In genomic region chr6:148997863-148998262, GRCh38 we compare ENCODE assay signal across 13 cellular contexts.
DNase-seq lines count a peak whose midpoint lies in the region; ATAC-seq and TF ChIP-seq lines count a peak whose summit lies in the region.
"Had no signal": no experiment of that assay in that cellular context is flagged by ENCODE, and none has a peak within 500 bp of the region (broad histone marks: within the 10 kb centered on the region; RNA-seq: fewer than 3 reads in every experiment).

No MANE protein-coding gene starts in this region.

- TF ChIP-seq POLR2A in right lobe of liver (IDR thresholded peaks at IDR 0.05) (no peak), vagina (IDR thresholded peaks at IDR 0.05) (no peak)

- peaks cover 0 to 3% (median 1%) of the 10 kb centered on the region in 4 donors for H3K9me3 ChIP-seq in liver (ENCODE audit: control insufficient read depth in 4 of 4, low read length in 3 of 4)
- no peaks in the 10 kb centered on the region for H3K9me3 ChIP-seq in right lobe of liver
- no peaks in the 10 kb centered on the region for H3K9me3 ChIP-seq in vagina

- H3K36me3 Mint-ChIP-seq in WTC11 (peaks cover 70% of the 10 kb centered on the region), glutamatergic neuron (ENCODE audit: unreplicated experiment) (peaks cover 5% of the 10 kb centered on the region)

- no peak for TF ChIP-seq RAD21 in liver (IDR thresholded peaks at IDR 0.05)

- CTCF ChIA-PET in WTC11 (lab: Charles Lee), result interaction anchor here (1.0 to 1.1 kb wide), 2 partner anchors 9 to 420 kb away, joined by 3 to 4 read pairs; no protein-coding TSS in a partner anchor

- H3K9me3 Mint-ChIP-seq in WTC11 (peaks cover 30% of the 10 kb centered on the region), glutamatergic neuron (ENCODE audit: unreplicated experiment) (peaks cover 2% of the 10 kb centered on the region)

- H3K27me3 Mint-ChIP-seq in WTC11 (ENCODE audit: low read depth), result no peaks in the 10 kb centered on the region
- H3K27me3 Mint-ChIP-seq in glutamatergic neuron (ENCODE audit: unreplicated experiment), result no peaks in the 10 kb centered on the region

- H3K4me1 ChIP-seq in liver (ENCODE audit: control insufficient read depth in 4 of 4, insufficient read depth in 4 of 4, low read length in 3 of 4) (peaks cover 0 to 6% (median 0%) of the 10 kb centered on the region in 4 donors), right lobe of liver (no peaks in the 10 kb centered on the region), vagina (no peaks in the 10 kb centered on the region)

- H3K27ac ChIP-seq in liver (ENCODE audit: low read depth in 1 of 2, low read length in 2 of 2) (no peak overlapping the region), right lobe of liver (no peak overlapping the region), vagina (peak overlapping the region; percentile 16)

- TF ChIP-seq CTCF in liver (IDR thresholded peaks at IDR 0.05; ENCODE audit: low read depth, low read length, missing input control) (no peak), right lobe of liver (IDR thresholded peaks at IDR 0.05) (no peak), WTC11 (IDR thresholded peaks at IDR 0.05) (no peak), vagina (IDR thresholded peaks at IDR 0.05) (no peak), glutamatergic neuron (IDR thresholded peaks at IDR 0.05; ENCODE audit: partially characterized antibody, unreplicated experiment) (no peak)

- no peak overlapping the region for H3K4me3 Mint-ChIP-seq in WTC11
- H3K4me3 Mint-ChIP-seq in glutamatergic neuron (ENCODE audit: unreplicated experiment), result no peak overlapping the region

- ATAC-seq in right lobe of liver (no peak), WTC11 (no peak), HG02623 (IDR thresholded peaks at IDR 0.05; ENCODE audit: unreplicated experiment) (no peak)
- ATAC-seq: A549 had no signal

- H3K36me3 ChIP-seq in liver (ENCODE audit: control insufficient read depth in 4 of 4, insufficient read depth in 3 of 4, low read depth in 1 of 4, low read length in 3 of 4) (no peaks in the 10 kb centered on the region), right lobe of liver (no peaks in the 10 kb centered on the region), vagina (no peaks in the 10 kb centered on the region)

- H3K27me3 ChIP-seq in liver (ENCODE audit: control insufficient read depth in 4 of 4, insufficient read depth in 4 of 4, low read length in 3 of 4) (no peaks in the 10 kb centered on the region), right lobe of liver (no peaks in the 10 kb centered on the region), vagina (no peaks in the 10 kb centered on the region)

- H3K4me3 ChIP-seq in liver (ENCODE audit: low read depth in 1 of 3, low read length in 3 of 3), result no peak overlapping the region
- H3K4me3 ChIP-seq in right lobe of liver, result no peak overlapping the region
- no peak overlapping the region for H3K4me3 ChIP-seq in vagina
- H3K4me3 ChIP-seq: A549, left ventricle myocardium inferior had no signal

- WGBS in liver, result 80% methylated on average over 3 of the region's 3 CpGs
- 49% methylated on average over 3 of the region's 3 CpGs for WGBS in right lobe of liver (ENCODE audit: insufficient coverage, low coverage, low lambda C conversion rate, missing lambda C conversion rate)

- H3K9ac ChIP-seq in liver (ENCODE audit: low read depth in 1 of 2, low read length in 2 of 2), result no peak overlapping the region

- peaks cover 24% of the 10 kb centered on the region for H3K4me1 Mint-ChIP-seq in WTC11
- no peaks in the 10 kb centered on the region for H3K4me1 Mint-ChIP-seq in glutamatergic neuron (ENCODE audit: low read depth, unreplicated experiment)

- intact Hi-C loops in right lobe of liver (cut with DNase I), result no loop called here
- intact Hi-C loops in vagina (cut with DNase I), result no loop called here

- H3K27ac Mint-ChIP-seq in WTC11, result peak overlapping the region; percentile 63; the same call in 1 of the 2 replicates
- H3K27ac Mint-ChIP-seq in glutamatergic neuron (ENCODE audit: unreplicated experiment), result no peak overlapping the region

- POLR2A ChIA-PET in WTC11 (lab: Charles Lee), result no interaction called here

- DNase-seq in right lobe of liver (no peak), WTC11 (ENCODE audit: low spot score) (no peak), glomerular visceral epithelial cell (ENCODE audit: extremely low spot score) (peak; percentile 57), vagina (ENCODE audit: extremely low spot score in 2 of 2) (no peak), SKM-1 treated with dmso at 0.1 percent for 144 hours (lab: John Stamatoyannopoulos, UW; ENCODE audit: unreplicated experiment) (no peak), glutamatergic neuron (no peak)
- DNase-seq: activated naive CD4-positive, alpha-beta T cell; DMS153; left ventricle myocardium inferior; NCI-H1092 had no signal

TF ChIP-seq in liver, 16 proteins besides CTCF, POLR2A, EP300 and RAD21:
- TF ChIP-seq NR2F2 (IDR thresholded peaks at IDR 0.05) (peak; percentile 15), EGR1 (IDR thresholded peaks at IDR 0.05; ENCODE audit: low read depth in 2 of 2) (no peak)
TF ChIP-seq in liver: peak in this region for 1.

TF ChIP-seq in WTC11, 78 proteins besides CTCF, POLR2A, EP300 and RAD21 (continues in another document):
- no peak for TF ChIP-seq ZBTB21 (CRISPR knock-in tag; IDR thresholded peaks at IDR 0.05; ENCODE audit: borderline replicate concordance)
- no peak for TF ChIP-seq ZSCAN18 (CRISPR knock-in tag; IDR thresholded peaks at IDR 0.05)
- TF ChIP-seq KAT7 (CRISPR knock-in tag; IDR thresholded peaks at IDR 0.05; ENCODE audit: borderline replicate concordance), result no peak
- TF ChIP-seq, protein P1, sequence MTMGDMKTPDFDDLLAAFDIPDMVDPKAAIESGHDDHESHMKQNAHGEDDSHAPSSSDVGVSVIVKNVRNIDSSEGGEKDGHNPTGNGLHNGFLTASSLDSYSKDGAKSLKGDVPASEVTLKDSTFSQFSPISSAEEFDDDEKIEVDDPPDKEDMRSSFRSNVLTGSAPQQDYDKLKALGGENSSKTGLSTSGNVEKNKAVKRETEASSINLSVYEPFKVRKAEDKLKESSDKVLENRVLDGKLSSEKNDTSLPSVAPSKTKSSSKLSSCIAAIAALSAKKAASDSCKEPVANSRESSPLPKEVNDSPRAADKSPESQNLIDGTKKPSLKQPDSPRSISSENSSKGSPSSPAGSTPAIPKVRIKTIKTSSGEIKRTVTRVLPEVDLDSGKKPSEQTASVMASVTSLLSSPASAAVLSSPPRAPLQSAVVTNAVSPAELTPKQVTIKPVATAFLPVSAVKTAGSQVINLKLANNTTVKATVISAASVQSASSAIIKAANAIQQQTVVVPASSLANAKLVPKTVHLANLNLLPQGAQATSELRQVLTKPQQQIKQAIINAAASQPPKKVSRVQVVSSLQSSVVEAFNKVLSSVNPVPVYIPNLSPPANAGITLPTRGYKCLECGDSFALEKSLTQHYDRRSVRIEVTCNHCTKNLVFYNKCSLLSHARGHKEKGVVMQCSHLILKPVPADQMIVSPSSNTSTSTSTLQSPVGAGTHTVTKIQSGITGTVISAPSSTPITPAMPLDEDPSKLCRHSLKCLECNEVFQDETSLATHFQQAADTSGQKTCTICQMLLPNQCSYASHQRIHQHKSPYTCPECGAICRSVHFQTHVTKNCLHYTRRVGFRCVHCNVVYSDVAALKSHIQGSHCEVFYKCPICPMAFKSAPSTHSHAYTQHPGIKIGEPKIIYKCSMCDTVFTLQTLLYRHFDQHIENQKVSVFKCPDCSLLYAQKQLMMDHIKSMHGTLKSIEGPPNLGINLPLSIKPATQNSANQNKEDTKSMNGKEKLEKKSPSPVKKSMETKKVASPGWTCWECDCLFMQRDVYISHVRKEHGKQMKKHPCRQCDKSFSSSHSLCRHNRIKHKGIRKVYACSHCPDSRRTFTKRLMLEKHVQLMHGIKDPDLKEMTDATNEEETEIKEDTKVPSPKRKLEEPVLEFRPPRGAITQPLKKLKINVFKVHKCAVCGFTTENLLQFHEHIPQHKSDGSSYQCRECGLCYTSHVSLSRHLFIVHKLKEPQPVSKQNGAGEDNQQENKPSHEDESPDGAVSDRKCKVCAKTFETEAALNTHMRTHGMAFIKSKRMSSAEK (CRISPR knock-in tag; IDR thresholded peaks at IDR 0.05; ENCODE audit: borderline replicate concordance), result no peak
- TF ChIP-seq NR3C1 (CRISPR knock-in tag; conservative IDR thresholded peaks at IDR 0.05; ENCODE audit: low read depth), result no peak
- no peak for TF ChIP-seq FOXP4 (CRISPR knock-in tag; IDR thresholded peaks at IDR 0.05)
- TF ChIP-seq TEAD4 (CRISPR knock-in tag; IDR thresholded peaks at IDR 0.05), result no peak
- TF ChIP-seq, protein P2, sequence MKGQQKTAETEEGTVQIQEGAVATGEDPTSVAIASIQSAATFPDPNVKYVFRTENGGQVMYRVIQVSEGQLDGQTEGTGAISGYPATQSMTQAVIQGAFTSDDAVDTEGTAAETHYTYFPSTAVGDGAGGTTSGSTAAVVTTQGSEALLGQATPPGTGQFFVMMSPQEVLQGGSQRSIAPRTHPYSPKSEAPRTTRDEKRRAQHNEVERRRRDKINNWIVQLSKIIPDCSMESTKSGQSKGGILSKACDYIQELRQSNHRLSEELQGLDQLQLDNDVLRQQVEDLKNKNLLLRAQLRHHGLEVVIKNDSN (CRISPR knock-in tag; IDR thresholded peaks at IDR 0.05), result no peak
